ENCODE assay signal across 8 cellular contexts in genomic region chr5:107672212-107673105, GRCh38. TPM values are rescaled to one million over a fixed set of nuclear protein-coding genes. Genes with fewer than 3 reads are reported as not detected.
DNase-seq lines count a peak whose midpoint lies in the region; ATAC-seq lines count a peak whose summit lies in the region.

No MANE protein-coding gene starts in this region.

- no peaks in the 10 kb centered on the region for H3K9me3 Mint-ChIP-seq in stimulated activated effector memory CD8-positive, alpha-beta T cell treated with anti-CD3 and anti-CD28 coated beads, Interleukin-12 subunit alpha, Interleukin-12 subunit beta, amount 100 ng/mL, for 72 hours

- H3K9me3 ChIP-seq in T-helper 17 cell (ENCODE audit: control insufficient read depth, low read length, poor library complexity, severe bottlenecking), result no peaks in the 10 kb centered on the region

- ATAC-seq in T-helper 17 cell (no peak), HG03139 (IDR thresholded peaks at IDR 0.05; ENCODE audit: unreplicated experiment) (no peak)
- ATAC-seq in stimulated activated effector memory CD8-positive, alpha-beta T cell treated with anti-CD3 and anti-CD28 coated beads, Interleukin-12 subunit alpha, Interleukin-12 subunit beta, amount 100 ng/mL, for 72 hours, result peak; percentile 36

- peaks cover 26% of the 10 kb centered on the region for H3K4me1 Mint-ChIP-seq in T-helper 17 cell
- H3K4me1 Mint-ChIP-seq in stimulated activated effector memory CD8-positive, alpha-beta T cell treated with anti-CD3 and anti-CD28 coated beads, Interleukin-12 subunit alpha, Interleukin-12 subunit beta, amount 100 ng/mL, for 72 hours, result peaks cover 31% of the 10 kb centered on the region

- H3K27ac Mint-ChIP-seq in T-helper 17 cell, result no peak overlapping the region
- H3K27ac Mint-ChIP-seq in stimulated activated effector memory CD8-positive, alpha-beta T cell treated with anti-CD3 and anti-CD28 coated beads, Interleukin-12 subunit alpha, Interleukin-12 subunit beta, amount 100 ng/mL, for 72 hours, result no peak overlapping the region

- peaks cover 73% of the 10 kb centered on the region for H3K27me3 Mint-ChIP-seq in T-helper 17 cell

- H3K4me3 Mint-ChIP-seq in T-helper 17 cell, result peak overlapping the region; percentile 92
- peak overlapping the region; percentile 75 for H3K4me3 Mint-ChIP-seq in stimulated activated effector memory CD8-positive, alpha-beta T cell treated with anti-CD3 and anti-CD28 coated beads, Interleukin-12 subunit alpha, Interleukin-12 subunit beta, amount 100 ng/mL, for 72 hours

- peak; percentile 19 to 22 for DNase-seq in stimulated activated CD4-positive, alpha-beta T cell treated with anti-CD3 and anti-CD28 coated beads, Interleukin-2, amount 100 ng/mL, for 24 hours
- DNase-seq in stimulated activated CD4-positive, alpha-beta T cell treated with anti-CD3 and anti-CD28 coated beads, Interleukin-1b, Interleukin-23, amount 100 ng/mL, for 48 hours, result no peak
- DNase-seq in NCI-H1417 treated with DMSO at 0.1 percent for 48 hours (lab: John Stamatoyannopoulos, UW) (peak; percentile 14), T-helper 17 cell (no peak), ecto neural progenitor cell (ENCODE audit: low spot score) (peak; percentile 92), left kidney (ENCODE audit: low read depth, low spot score) (peak; percentile 98)
- DNase-seq in stimulated activated effector memory CD8-positive, alpha-beta T cell treated with anti-CD3 and anti-CD28 coated beads, Interleukin-12 subunit alpha, Interleukin-12 subunit beta, amount 100 ng/mL, for 72 hours (ENCODE audit: low spot score in 2 of 2), result no peak

- H3K36me3 Mint-ChIP-seq in T-helper 17 cell (ENCODE audit: low read depth), result peaks cover 2% of the 10 kb centered on the region
- H3K36me3 Mint-ChIP-seq in stimulated activated effector memory CD8-positive, alpha-beta T cell treated with anti-CD3 and anti-CD28 coated beads, Interleukin-12 subunit alpha, Interleukin-12 subunit beta, amount 100 ng/mL, for 72 hours, result no peaks in the 10 kb centered on the region

RNA-seq across cellular contexts. Expression of gene EFNA5, which starts 1.7 kb away (rescaled TPM):
- total RNA-seq in T-helper 17 cell, result not detected

Comparison
In these comparisons a context has a peak if more than half of its experiments do, and no peak if none do; other contexts are left out.
1. DNase-seq: peak in stimulated activated CD4-positive, alpha-beta T cell treated with anti-CD3 and anti-CD28 coated beads, Interleukin-2, amount 100 ng/mL, for 24 hours (2 of 2), NCI-H1417 treated with DMSO at 0.1 percent for 48 hours (single experiment), ecto neural progenitor cell (single experiment) and left kidney (single experiment); none in stimulated activated CD4-positive, alpha-beta T cell treated with anti-CD3 and anti-CD28 coated beads, Interleukin-1b, Interleukin-23, amount 100 ng/mL, for 48 hours (single experiment), T-helper 17 cell (0 of 3) and stimulated activated effector memory CD8-positive, alpha-beta T cell treated with anti-CD3 and anti-CD28 coated beads, Interleukin-12 subunit alpha, Interleukin-12 subunit beta, amount 100 ng/mL, for 72 hours (0 of 2).